1 cellular context compared by ENCODE assay signal in genomic region chr2:109124982-109125594, GRCh38.
TF ChIP-seq lines count a peak whose summit lies in the region.

No MANE protein-coding gene starts in this region.

TF ChIP-seq in HepG2, 621 proteins besides CTCF, POLR2A, EP300 and RAD21 (continued from another document):
- TF ChIP-seq ZNF318 (CRISPR knock-in tag; IDR thresholded peaks at IDR 0.05) = no peak
